8 cellular contexts compared by ENCODE assay signal in the genomic region with DNA sequence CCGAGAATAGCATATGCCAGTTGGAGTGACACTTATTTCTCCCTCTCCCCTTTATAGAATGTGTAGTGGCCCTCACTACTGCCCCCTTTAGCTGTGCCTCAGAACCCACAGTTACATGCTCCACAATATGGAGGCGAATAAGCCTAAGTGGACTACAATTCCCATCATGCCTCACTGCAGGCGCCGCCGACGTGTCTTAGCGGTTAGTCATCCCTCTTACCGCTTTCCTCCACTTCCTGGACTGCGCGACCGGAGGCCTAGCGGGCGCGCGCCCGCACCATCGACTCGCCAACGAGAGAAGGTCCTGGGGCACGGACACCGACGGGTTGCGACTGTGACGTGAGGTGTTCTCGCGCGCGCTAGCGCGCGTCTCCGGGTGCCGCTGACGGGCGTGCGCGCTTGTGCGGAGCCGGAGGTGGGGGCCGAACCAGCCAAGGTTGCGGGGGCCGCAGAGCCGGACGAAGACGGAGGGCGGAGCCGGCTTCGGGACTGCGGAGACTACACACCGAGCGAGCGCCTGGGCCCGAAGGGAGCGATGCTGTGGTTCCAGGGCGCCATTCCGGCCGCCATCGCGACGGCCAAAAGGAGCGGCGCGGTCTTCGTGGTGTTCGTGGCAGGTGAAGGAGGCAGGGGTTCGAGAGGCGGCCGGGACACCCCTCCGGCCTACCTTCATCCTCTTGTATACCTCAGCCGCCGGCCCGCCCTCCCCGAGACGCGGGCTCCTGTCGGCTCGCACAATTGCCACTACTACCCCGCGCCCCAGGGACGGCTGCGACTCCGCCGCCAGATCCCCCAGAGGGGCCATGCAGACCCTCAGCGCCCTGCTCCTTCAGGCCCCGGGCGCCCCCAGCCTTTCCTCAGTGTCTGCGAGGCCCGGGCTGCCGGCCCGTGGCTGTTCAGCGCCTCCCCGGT. TPM values are rescaled to one million over a fixed set of nuclear protein-coding genes. Genes with fewer than 3 reads are reported as not detected.
DNase-seq lines count a peak whose midpoint lies in the region; ATAC-seq lines count a peak whose summit lies in the region.

A gene with protein sequence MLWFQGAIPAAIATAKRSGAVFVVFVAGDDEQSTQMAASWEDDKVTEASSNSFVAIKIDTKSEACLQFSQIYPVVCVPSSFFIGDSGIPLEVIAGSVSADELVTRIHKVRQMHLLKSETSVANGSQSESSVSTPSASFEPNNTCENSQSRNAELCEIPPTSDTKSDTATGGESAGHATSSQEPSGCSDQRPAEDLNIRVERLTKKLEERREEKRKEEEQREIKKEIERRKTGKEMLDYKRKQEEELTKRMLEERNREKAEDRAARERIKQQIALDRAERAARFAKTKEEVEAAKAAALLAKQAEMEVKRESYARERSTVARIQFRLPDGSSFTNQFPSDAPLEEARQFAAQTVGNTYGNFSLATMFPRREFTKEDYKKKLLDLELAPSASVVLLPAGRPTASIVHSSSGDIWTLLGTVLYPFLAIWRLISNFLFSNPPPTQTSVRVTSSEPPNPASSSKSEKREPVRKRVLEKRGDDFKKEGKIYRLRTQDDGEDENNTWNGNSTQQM (plus strand): TSS at position 461 of the 912 bp plus-strand sequence. CDS start 75 bp downstream, at position 536.

- H3K4me1 ChIP-seq in CD8-positive, alpha-beta memory T cell (ENCODE audit: insufficient read depth, low read length): peaks cover 39% of the 10 kb centered on the region

- peak within 1 kb of the TSS; percentile 92 to 98 (median 97) for H3K4me3 Mint-ChIP-seq in CD8-positive, alpha-beta memory T cell

- peak within 1 kb of the TSS; percentile 93 to 100 (median 99) for H3K27ac Mint-ChIP-seq in CD8-positive, alpha-beta memory T cell

- H3K4me3 ChIP-seq in CD8-positive, alpha-beta memory T cell (ENCODE audit: low read length): peak within 1 kb of the TSS; percentile 87

- peaks cover 0 to 27% (median 9%) of the 10 kb centered on the region in 3 donors for H3K36me3 Mint-ChIP-seq in CD8-positive, alpha-beta memory T cell

- H3K36me3 ChIP-seq in CD8-positive, alpha-beta memory T cell (ENCODE audit: insufficient read depth, low read length): no peaks in the 10 kb centered on the region

- H3K27ac ChIP-seq in CD8-positive, alpha-beta memory T cell (ENCODE audit: low read depth, low read length): peak within 1 kb of the TSS; percentile 94

- DNase-seq in CD8-positive, alpha-beta memory T cell: peak; percentile 86 to 97 (median 90)
- DNase-seq in HS-27A (ENCODE audit: low read depth) (peak; percentile 97), NK-92 (lab: John Stamatoyannopoulos, UW; ENCODE audit: unreplicated experiment) (peak; percentile 69), lung microvascular endothelial cell (ENCODE audit: low read depth in 2 of 2) (peak; percentile 99 to 100)
- DNase-seq in activated CD8-positive, alpha-beta memory T cell treated with anti-CD3 and anti-CD28 coated beads for 24 hours: peak; percentile 95
- peak; percentile 85 for DNase-seq in effector CD8-positive, alpha-beta T cell (lab: John Stamatoyannopoulos, UW)
- DNase-seq in stimulated activated CD8-positive, alpha-beta memory T cell treated with anti-CD3 and anti-CD28 coated beads, Interleukin-12 subunit alpha, Interleukin-12 subunit beta, amount 100 ng/mL, for 1 hour (ENCODE audit: low read depth): peak; percentile 93

- ATAC-seq in GM19463 (IDR thresholded peaks at IDR 0.05; ENCODE audit: unreplicated experiment): peak; percentile 89

- no peaks in the 10 kb centered on the region for H3K9me3 Mint-ChIP-seq in CD8-positive, alpha-beta memory T cell

- no peaks in the 10 kb centered on the region for H3K27me3 ChIP-seq in CD8-positive, alpha-beta memory T cell (ENCODE audit: insufficient read depth, low read length, poor library complexity, severe bottlenecking)

- no peaks in the 10 kb centered on the region for H3K27me3 Mint-ChIP-seq in CD8-positive, alpha-beta memory T cell

- no peaks in the 10 kb centered on the region for H3K9me3 ChIP-seq in CD8-positive, alpha-beta memory T cell (ENCODE audit: low read length)

- CTCF ChIA-PET in CD8-positive, alpha-beta memory T cell (lab: Charles Lee): interaction anchor here (1.4 to 1.5 kb wide), 2 partner anchors 14 to 738 kb away, joined by 3 to 4 read pairs; no protein-coding TSS in a partner anchor

- POLR2A ChIA-PET in CD8-positive, alpha-beta memory T cell (lab: Charles Lee): interaction anchor here (0.6 to 1.3 kb wide), 14 partner anchors 60 to 1637 kb away, joined by 3 to 12 read pairs (median 4); a partner anchor contains a TSS

- H3K4me1 Mint-ChIP-seq in CD8-positive, alpha-beta memory T cell: peaks cover 38 to 46% (median 45%) of the 10 kb centered on the region in 3 donors

RNA-seq across cellular contexts. Expression of the gene that starts here (rescaled TPM):
- total RNA-seq in CD8-positive, alpha-beta memory T cell: 10 to 100 TPM; 85.5 to 96.9 TPM
- polyA plus RNA-seq in CD8-positive, alpha-beta memory T cell: 106 TPM
- total RNA-seq in lung microvascular endothelial cell: 40.3 and 42.7 TPM in 2 replicates

Comparison
In these comparisons a context has a peak if more than half of its experiments do, and no peak if none do; other contexts are left out.
1. Peak in every context shown above with its lines: DNase-seq, ATAC-seq, H3K4me3 ChIP-seq and H3K27ac ChIP-seq.